ENCODE assay signal across 1 cellular context in genomic region chr21:34771512-34772028, GRCh38.
TF ChIP-seq lines count a peak whose summit lies in the region.

No MANE protein-coding gene starts in this region.

TF ChIP-seq in K562, 482 proteins besides CTCF, POLR2A, EP300 and RAD21 (continued from another document and continues in another):
- TF ChIP-seq FOXA1 (IDR thresholded peaks at IDR 0.05; ENCODE audit: borderline replicate concordance): no peak
- TF ChIP-seq ETV1 (tag; conservative IDR thresholded peaks at IDR 0.05; ENCODE audit: low read depth): no peak
- 0 out of 2 replicates have a peak, but pooled peaks have one; percentile 26 for TF ChIP-seq MYC (IDR thresholded peaks at IDR 0.05; ENCODE audit: low read depth, low read length)
- TF ChIP-seq MYC (CRISPR knock-in tag; IDR thresholded peaks at IDR 0.05; ENCODE audit: borderline replicate concordance, low read depth): no peak
- peak; percentile 89 for TF ChIP-seq ARID1B (IDR thresholded peaks at IDR 0.05)
- TF ChIP-seq PTTG1 (tag; IDR thresholded peaks at IDR 0.05; ENCODE audit: low read depth): no peak
- TF ChIP-seq NELFE (IDR thresholded peaks at IDR 0.05; ENCODE audit: insufficient read depth, insufficient read length): no peak
- peak; percentile 81 for TF ChIP-seq ATF7 (IDR thresholded peaks at IDR 0.05)
- TF ChIP-seq ZNF449 (CRISPR knock-in tag; IDR thresholded peaks at IDR 0.05): no peak; the same call in 1 of the 2 replicates
- no peak for TF ChIP-seq ETS2 (tag; IDR thresholded peaks at IDR 0.05; ENCODE audit: borderline replicate concordance, poor library complexity, severe bottlenecking)
- TF ChIP-seq ZNF785 (CRISPR knock-in tag; IDR thresholded peaks at IDR 0.05): no peak
- TF ChIP-seq ZNF57 (CRISPR knock-in tag; IDR thresholded peaks at IDR 0.05): no peak
- TF ChIP-seq ILF3 (IDR thresholded peaks at IDR 0.05; ENCODE audit: borderline replicate concordance): no peak
- TF ChIP-seq TEAD1 (CRISPR knock-in tag; IDR thresholded peaks at IDR 0.05): no peak
- TF ChIP-seq POU5F1 (IDR thresholded peaks at IDR 0.05; ENCODE audit: borderline replicate concordance, low read depth, low read length, partially characterized antibody): no peak
- no peak for TF ChIP-seq MED1 (CRISPR knock-in tag; IDR thresholded peaks at IDR 0.05; ENCODE audit: borderline replicate concordance)
- peak; percentile 93 for TF ChIP-seq MEIS2 (IDR thresholded peaks at IDR 0.05; ENCODE audit: partially characterized antibody)
- no peak for TF ChIP-seq ZNF316 (IDR thresholded peaks at IDR 0.05)
- no peak for TF ChIP-seq ZBTB5 (IDR thresholded peaks at IDR 0.05)
- TF ChIP-seq RHOXF2B (CRISPR knock-in tag; conservative IDR thresholded peaks at IDR 0.05): no peak
- TF ChIP-seq ZNF79 (CRISPR knock-in tag; IDR thresholded peaks at IDR 0.05; ENCODE audit: low read depth): no peak
- no peak for TF ChIP-seq ZBTB40 (IDR thresholded peaks at IDR 0.05)
- no peak for TF ChIP-seq ZBTB40 (CRISPR knock-in tag; IDR thresholded peaks at IDR 0.05)
- no peak for TF ChIP-seq ZC3H4 (CRISPR knock-in tag; IDR thresholded peaks at IDR 0.05; ENCODE audit: borderline replicate concordance)
- peak; percentile 48 for TF ChIP-seq DDX20 (tag; IDR thresholded peaks at IDR 0.05; ENCODE audit: low read depth)
- TF ChIP-seq ZNF143 (CRISPR knock-in tag; IDR thresholded peaks at IDR 0.05): no peak
- no peak for TF ChIP-seq ZNF512 (tag; IDR thresholded peaks at IDR 0.05)
- no peak for TF ChIP-seq KAT2B (IDR thresholded peaks at IDR 0.05; ENCODE audit: low read depth, low read length)
- TF ChIP-seq BRD9 (IDR thresholded peaks at IDR 0.05; ENCODE audit: low read depth, partially characterized antibody): peak; percentile 58
- no peak for TF ChIP-seq ZNF280B (CRISPR knock-in tag; IDR thresholded peaks at IDR 0.05)
- no peak for TF ChIP-seq ZNF76 (CRISPR knock-in tag; IDR thresholded peaks at IDR 0.05; ENCODE audit: borderline replicate concordance)
- no peak for TF ChIP-seq TAF15 (IDR thresholded peaks at IDR 0.05; ENCODE audit: low read depth, low read length)
- TF ChIP-seq LEF1 (IDR thresholded peaks at IDR 0.05): peak; percentile 80; the same call in 1 of the 2 replicates
- no peak for TF ChIP-seq RBM15 (IDR thresholded peaks at IDR 0.05; ENCODE audit: insufficient read depth, low read length)
- TF ChIP-seq FOSL1 (tag; conservative IDR thresholded peaks at IDR 0.05): peak; percentile 97
- TF ChIP-seq XRCC4 (IDR thresholded peaks at IDR 0.05; ENCODE audit: extremely low read depth, insufficient read depth, insufficient read length): no peak
- no peak for TF ChIP-seq POLR2AphosphoS5 (IDR thresholded peaks at IDR 0.05; ENCODE audit: control insufficient read depth, insufficient read depth, low read depth, low read length)
- no peak for TF ChIP-seq GATA2 (CRISPR knock-in tag; IDR thresholded peaks at IDR 0.05)
- no peak for TF ChIP-seq ASH1L (IDR thresholded peaks at IDR 0.05; ENCODE audit: borderline replicate concordance, low read depth, partially characterized antibody)
- no peak for TF ChIP-seq REST (CRISPR knock-in tag; IDR thresholded peaks at IDR 0.05; ENCODE audit: low read depth)
